ENCODE assay signal across 2 cellular contexts in genomic region chr14:69392481-69392880, GRCh38.
TF ChIP-seq lines count a peak whose summit lies in the region.

No MANE protein-coding gene starts in this region.

TF ChIP-seq in HepG2, 621 proteins besides CTCF, POLR2A, EP300 and RAD21:
- TF ChIP-seq NFATC3 (CRISPR knock-in tag; IDR thresholded peaks at IDR 0.05), result no peak
- TF ChIP-seq, protein P1, sequence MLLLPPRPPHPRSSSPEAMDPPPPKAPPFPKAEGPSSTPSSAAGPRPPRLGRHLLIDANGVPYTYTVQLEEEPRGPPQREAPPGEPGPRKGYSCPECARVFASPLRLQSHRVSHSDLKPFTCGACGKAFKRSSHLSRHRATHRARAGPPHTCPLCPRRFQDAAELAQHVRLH (CRISPR knock-in tag; IDR thresholded peaks at IDR 0.05; ENCODE audit: borderline replicate concordance, low read depth), result no peak
- TF ChIP-seq ZNF230 (CRISPR knock-in tag; IDR thresholded peaks at IDR 0.05), result no peak
- no peak for TF ChIP-seq ZNF703 (CRISPR knock-in tag; IDR thresholded peaks at IDR 0.05; ENCODE audit: borderline replicate concordance)
- no peak for TF ChIP-seq ZSCAN20 (CRISPR knock-in tag; IDR thresholded peaks at IDR 0.05; ENCODE audit: borderline replicate concordance)
- no peak for TF ChIP-seq AFF4 (CRISPR knock-in tag; IDR thresholded peaks at IDR 0.05)
- TF ChIP-seq, protein P2, sequence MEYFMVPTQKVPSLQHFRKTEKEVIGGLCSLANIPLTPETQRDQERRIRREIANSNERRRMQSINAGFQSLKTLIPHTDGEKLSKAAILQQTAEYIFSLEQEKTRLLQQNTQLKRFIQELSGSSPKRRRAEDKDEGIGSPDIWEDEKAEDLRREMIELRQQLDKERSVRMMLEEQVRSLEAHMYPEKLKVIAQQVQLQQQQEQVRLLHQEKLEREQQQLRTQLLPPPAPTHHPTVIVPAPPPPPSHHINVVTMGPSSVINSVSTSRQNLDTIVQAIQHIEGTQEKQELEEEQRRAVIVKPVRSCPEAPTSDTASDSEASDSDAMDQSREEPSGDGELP (IDR thresholded peaks at IDR 0.05; ENCODE audit: borderline replicate concordance, low read depth), result no peak
- TF ChIP-seq, protein P3, sequence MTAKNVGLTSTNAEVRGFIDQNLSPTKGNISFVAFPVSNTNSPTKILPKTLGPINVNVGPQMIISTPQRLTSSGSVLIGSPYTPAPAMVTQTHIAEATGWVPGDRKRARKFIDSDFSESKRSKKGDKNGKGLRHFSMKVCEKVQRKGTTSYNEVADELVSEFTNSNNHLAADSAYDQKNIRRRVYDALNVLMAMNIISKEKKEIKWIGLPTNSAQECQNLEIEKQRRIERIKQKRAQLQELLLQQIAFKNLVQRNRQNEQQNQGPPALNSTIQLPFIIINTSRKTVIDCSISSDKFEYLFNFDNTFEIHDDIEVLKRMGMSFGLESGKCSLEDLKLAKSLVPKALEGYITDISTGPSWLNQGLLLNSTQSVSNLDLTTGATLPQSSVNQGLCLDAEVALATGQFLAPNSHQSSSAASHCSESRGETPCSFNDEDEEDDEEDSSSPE (CRISPR knock-in tag; IDR thresholded peaks at IDR 0.05), result no peak
- no peak for TF ChIP-seq ZBTB38 (CRISPR knock-in tag; IDR thresholded peaks at IDR 0.05)
- no peak for TF ChIP-seq SMAD1 (CRISPR knock-in tag; IDR thresholded peaks at IDR 0.05; ENCODE audit: borderline replicate concordance, low read depth)
- no peak for TF ChIP-seq SNAPC2 (CRISPR knock-in tag; IDR thresholded peaks at IDR 0.05)
- TF ChIP-seq ASH2L (IDR thresholded peaks at IDR 0.05; ENCODE audit: insufficient read length, low read depth, low read length), result no peak
- no peak for TF ChIP-seq MAZ (IDR thresholded peaks at IDR 0.05; ENCODE audit: borderline replicate concordance, low read depth, low read length)
- TF ChIP-seq MAZ (CRISPR knock-in tag; IDR thresholded peaks at IDR 0.05; ENCODE audit: low read depth), result no peak

TF ChIP-seq in GM23338, 12 proteins besides CTCF, POLR2A, EP300 and RAD21:
- TF ChIP-seq NANOG (IDR thresholded peaks at IDR 0.05; ENCODE audit: borderline replicate concordance), result no peak
- no peak for TF ChIP-seq ZNF114 (CRISPR knock-in tag; IDR thresholded peaks at IDR 0.05)
- no peak for TF ChIP-seq ETS1 (IDR thresholded peaks at IDR 0.05)
- no peak for TF ChIP-seq EZH2 (IDR thresholded peaks at IDR 0.05; ENCODE audit: low read depth, unreplicated experiment)
- TF ChIP-seq EZH2phosphoT487 (IDR thresholded peaks at IDR 0.05; ENCODE audit: unreplicated experiment), result no peak
- TF ChIP-seq POLR2AphosphoS5 (IDR thresholded peaks at IDR 0.05; ENCODE audit: low read depth), result no peak
- no peak for TF ChIP-seq STAT1 (IDR thresholded peaks at IDR 0.05; ENCODE audit: unreplicated experiment)
- no peak for TF ChIP-seq ZNF462 (CRISPR knock-in tag; IDR thresholded peaks at IDR 0.05)
- TF ChIP-seq ZNF331 (CRISPR knock-in tag; IDR thresholded peaks at IDR 0.05; ENCODE audit: low read depth), result no peak
- no peak for TF ChIP-seq CREB1 (CRISPR knock-in tag; IDR thresholded peaks at IDR 0.05; ENCODE audit: low read depth)
- TF ChIP-seq JUNB (IDR thresholded peaks at IDR 0.05; ENCODE audit: unreplicated experiment), result no peak
- TF ChIP-seq, protein P4, sequence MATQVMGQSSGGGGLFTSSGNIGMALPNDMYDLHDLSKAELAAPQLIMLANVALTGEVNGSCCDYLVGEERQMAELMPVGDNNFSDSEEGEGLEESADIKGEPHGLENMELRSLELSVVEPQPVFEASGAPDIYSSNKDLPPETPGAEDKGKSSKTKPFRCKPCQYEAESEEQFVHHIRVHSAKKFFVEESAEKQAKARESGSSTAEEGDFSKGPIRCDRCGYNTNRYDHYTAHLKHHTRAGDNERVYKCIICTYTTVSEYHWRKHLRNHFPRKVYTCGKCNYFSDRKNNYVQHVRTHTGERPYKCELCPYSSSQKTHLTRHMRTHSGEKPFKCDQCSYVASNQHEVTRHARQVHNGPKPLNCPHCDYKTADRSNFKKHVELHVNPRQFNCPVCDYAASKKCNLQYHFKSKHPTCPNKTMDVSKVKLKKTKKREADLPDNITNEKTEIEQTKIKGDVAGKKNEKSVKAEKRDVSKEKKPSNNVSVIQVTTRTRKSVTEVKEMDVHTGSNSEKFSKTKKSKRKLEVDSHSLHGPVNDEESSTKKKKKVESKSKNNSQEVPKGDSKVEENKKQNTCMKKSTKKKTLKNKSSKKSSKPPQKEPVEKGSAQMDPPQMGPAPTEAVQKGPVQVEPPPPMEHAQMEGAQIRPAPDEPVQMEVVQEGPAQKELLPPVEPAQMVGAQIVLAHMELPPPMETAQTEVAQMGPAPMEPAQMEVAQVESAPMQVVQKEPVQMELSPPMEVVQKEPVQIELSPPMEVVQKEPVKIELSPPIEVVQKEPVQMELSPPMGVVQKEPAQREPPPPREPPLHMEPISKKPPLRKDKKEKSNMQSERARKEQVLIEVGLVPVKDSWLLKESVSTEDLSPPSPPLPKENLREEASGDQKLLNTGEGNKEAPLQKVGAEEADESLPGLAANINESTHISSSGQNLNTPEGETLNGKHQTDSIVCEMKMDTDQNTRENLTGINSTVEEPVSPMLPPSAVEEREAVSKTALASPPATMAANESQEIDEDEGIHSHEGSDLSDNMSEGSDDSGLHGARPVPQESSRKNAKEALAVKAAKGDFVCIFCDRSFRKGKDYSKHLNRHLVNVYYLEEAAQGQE (IDR thresholded peaks at IDR 0.05; ENCODE audit: unreplicated experiment), result no peak
